Comparison of ENCODE assay signal across 12 cellular contexts in the genomic region with DNA sequence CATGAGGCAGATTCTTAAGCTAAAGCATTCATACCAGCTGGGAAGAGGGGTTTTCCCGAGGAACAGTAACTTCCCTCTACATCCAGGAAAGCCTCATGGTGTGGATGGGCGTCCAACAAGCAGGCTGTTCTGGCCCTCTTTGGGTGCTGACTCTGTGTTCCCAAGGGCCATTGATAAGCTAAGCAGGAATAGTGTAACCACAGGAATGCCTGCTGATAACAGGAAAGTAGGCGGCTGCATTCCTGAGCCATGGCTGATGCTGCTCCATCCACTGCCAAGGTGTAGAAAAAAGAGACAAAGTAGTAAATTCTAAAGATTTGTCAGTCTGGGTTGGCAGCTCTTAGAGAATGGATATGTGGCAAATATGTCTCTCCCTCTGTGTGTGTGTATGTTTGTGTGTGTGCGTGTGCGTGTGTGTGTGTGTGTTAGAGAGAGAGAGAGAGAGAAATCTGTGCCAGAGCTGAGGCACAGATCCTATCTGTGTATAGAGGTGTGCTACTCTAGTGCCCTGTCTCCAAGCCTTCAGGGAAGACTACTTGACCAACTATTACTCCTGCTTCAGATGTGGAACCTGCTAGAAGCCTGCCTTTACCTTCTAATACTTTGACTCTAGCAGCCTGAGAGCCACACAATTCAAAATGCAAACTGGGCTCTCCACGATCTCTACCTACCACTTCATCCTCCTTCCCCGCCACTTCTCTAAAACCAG.
A peak's percentile ranks its signal among the peaks of the same experiment; 100 is the strongest.
DNase-seq lines count a peak whose midpoint lies in the region; ATAC-seq and TF ChIP-seq lines count a peak whose summit lies in the region.
"Had no signal": no experiment of that assay in that cellular context is flagged by ENCODE, and none has a peak within 500 bp of the region (broad histone marks: within the 10 kb centered on the region; RNA-seq: fewer than 3 reads in every experiment).

No MANE protein-coding gene starts in this region.

- TF ChIP-seq CTCF in Calu3 (IDR thresholded peaks at IDR 0.05; ENCODE audit: unreplicated experiment) (no peak), PC-3 (conservative IDR thresholded peaks at IDR 0.05; ENCODE audit: low read depth, low read length) (no peak), mucosa of descending colon (IDR thresholded peaks at IDR 0.05) (no peak), spleen (IDR thresholded peaks at IDR 0.05 in 8 of 11, conservative IDR thresholded peaks at IDR 0.05 in 3 of 11) (no peak)

- H3K36me3 Mint-ChIP-seq in Calu3 (ENCODE audit: insufficient read depth, unreplicated experiment), result no peaks in the 10 kb centered on the region

- no peaks in the 10 kb centered on the region for H3K9me3 Mint-ChIP-seq in Calu3 (ENCODE audit: low read depth, unreplicated experiment)

- POLR2A ChIA-PET in PC-3 (lab: Charles Lee; ENCODE audit: unreplicated experiment), result no interaction called here

- H4K20me1 ChIP-seq in PC-3 (ENCODE audit: low read length), result no peaks in the 10 kb centered on the region

- H3K27ac Mint-ChIP-seq in Calu3 (ENCODE audit: unreplicated experiment), result peak overlapping the region; percentile 45

- peak overlapping the region; percentile 3 for H3K4me3 Mint-ChIP-seq in Calu3 (ENCODE audit: low read depth, unreplicated experiment)

- H3F3A ChIP-seq in PC-3 (ENCODE audit: low read length, unreplicated experiment), result no peaks in the 10 kb centered on the region

- H3K9me2 ChIP-seq in PC-3 (replicated peaks; ENCODE audit: low read length), result no peaks in the 10 kb centered on the region

- no peak overlapping the region for H2AFZ ChIP-seq in PC-3 (ENCODE audit: low read length)

- 74 to 85% (median 79%) methylated on average over 7 of the region's 7 CpGs for WGBS in spleen, 5 donors

- intact Hi-C loops in Calu3 (cut with micrococcal nuclease; ENCODE audit: unreplicated experiment), result loop anchor here (2.0 to 10.0 kb wide), 2 partner anchors 57 to 511 kb away; no protein-coding TSS in a partner anchor
- intact Hi-C loops in PC-3 (cut with micrococcal nuclease), result no loop called here
- intact Hi-C loops in mucosa of descending colon (cut with DNase I, micrococcal nuclease), result no loop called here
- intact Hi-C loops in spleen (cut with DNase I; ENCODE audit: low total_unique reads), result no loop called here

- H3K27me3 Mint-ChIP-seq in Calu3 (ENCODE audit: unreplicated experiment), result no peaks in the 10 kb centered on the region

- H3K36me3 ChIP-seq in PC-3 (ENCODE audit: low read depth, low read length) (no peaks in the 10 kb centered on the region), mucosa of descending colon (ENCODE audit: low read depth) (no peaks in the 10 kb centered on the region), spleen (no peaks in the 10 kb centered on the region)
- H3K36me3 ChIP-seq: gastrocnemius medialis had no signal

- no peak overlapping the region for H3K27ac ChIP-seq in PC-3 (ENCODE audit: low read length)
- no peak overlapping the region for H3K27ac ChIP-seq in spleen
- H3K27ac ChIP-seq: gastrocnemius medialis had no signal

- no peak for TF ChIP-seq POLR2A in spleen (IDR thresholded peaks at IDR 0.05)

- no TSS peak for BruUV-seq in Calu3 (replicated peaks; lab: Mats Ljungman, UMichigan)
- BruUV-seq in PC-3 (replicated peaks; lab: Mats Ljungman, UMichigan), result no TSS peak

- H3K4me2 ChIP-seq in PC-3 (ENCODE audit: low read length), result no peak overlapping the region

- H3K4me1 Mint-ChIP-seq in Calu3 (ENCODE audit: low read depth, unreplicated experiment), result peaks cover 45% of the 10 kb centered on the region

- peak; percentile 66 for DNase-seq in Calu3
- peak; percentile 19 for DNase-seq in PC-3
- peak; percentile 31 for DNase-seq in glomerular endothelial cell (ENCODE audit: extremely low read depth, low read depth, low spot score)
- no peak for DNase-seq in mucosa of descending colon
- no peak for DNase-seq in activated CD4-positive, alpha-beta T cell treated with anti-CD3 and anti-CD28 coated beads for 4 hours
- no peak for DNase-seq in spleen
- DNase-seq: activated naive CD4-positive, alpha-beta T cell treated with Interleukin-2 at 50 U/mL for 16 hours; DMS79 treated with DMSO at 0.1 percent for 48 hours; gastrocnemius medialis; NCI-H2081 had no signal

- H3K9me3 ChIP-seq in PC-3 (ENCODE audit: low read length) (no peaks in the 10 kb centered on the region), mucosa of descending colon (no peaks in the 10 kb centered on the region), spleen (no peaks in the 10 kb centered on the region)
- H3K9me3 ChIP-seq: gastrocnemius medialis had no signal

- H3K4me3 ChIP-seq in PC-3 (ENCODE audit: low read length) (no peak overlapping the region), mucosa of descending colon (no peak overlapping the region), spleen (no peak overlapping the region)
- H3K4me3 ChIP-seq: gastrocnemius medialis had no signal

- H3K79me2 ChIP-seq in PC-3 (ENCODE audit: low read length), result no peaks in the 10 kb centered on the region

- H3K27me3 ChIP-seq in PC-3 (ENCODE audit: low read length), result no peaks in the 10 kb centered on the region
- H3K27me3 ChIP-seq in spleen (replicated peaks in 1 of 7), result no peaks in the 10 kb centered on the region
- H3K27me3 ChIP-seq: gastrocnemius medialis had no signal

- H3K4me1 ChIP-seq in PC-3 (ENCODE audit: insufficient read depth, low read length) (peaks cover 11% of the 10 kb centered on the region), mucosa of descending colon (ENCODE audit: low read depth) (no peaks in the 10 kb centered on the region), spleen (no peaks in the 10 kb centered on the region)

- ATAC-seq in PC-3 (no peak), mucosa of descending colon (peak; percentile 32), HG03354 (IDR thresholded peaks at IDR 0.05; ENCODE audit: poor library complexity, severe bottlenecking, unreplicated experiment) (no peak), HG02763 (IDR thresholded peaks at IDR 0.05; ENCODE audit: unreplicated experiment) (no peak)
- ATAC-seq: gastrocnemius medialis had no signal

- H3K9ac ChIP-seq in PC-3 (ENCODE audit: low read length), result no peak overlapping the region

- CTCF ChIA-PET in Calu3 (lab: Charles Lee), result interaction anchor here (1.0 kb wide), 1 partner anchor 13 kb away, joined by 3 read pairs; no protein-coding TSS in a partner anchor
- CTCF ChIA-PET in PC-3 (lab: Charles Lee), result no interaction called here

Comparison
In these comparisons a context has a peak if more than half of its experiments do, and no peak if none do; other contexts are left out.
1. DNase-seq: peak in Calu3 (single experiment), PC-3 (single experiment) and glomerular endothelial cell (single experiment); none in mucosa of descending colon (0 of 3), activated CD4-positive, alpha-beta T cell treated with anti-CD3 and anti-CD28 coated beads for 4 hours (0 of 2) and spleen (single experiment).